ENCODE assay signal across 15 cellular contexts in genomic region chr2:148966432-148966758, GRCh38.
DNase-seq lines count a peak whose midpoint lies in the region; ATAC-seq and TF ChIP-seq lines count a peak whose summit lies in the region.
"Had no signal": no experiment of that assay in that cellular context is flagged by ENCODE, and none has a peak within 500 bp of the region (broad histone marks: within the 10 kb centered on the region; RNA-seq: fewer than 3 reads in every experiment).

No MANE protein-coding gene starts in this region.

- no peaks in the 10 kb centered on the region for H3K9me3 ChIP-seq in upper lobe of left lung
- H3K9me3 ChIP-seq: SK-N-SH had no signal

- DNase-seq in NCI-H1105 treated with DMSO at 0.1 percent for 48 hours (lab: John Stamatoyannopoulos, UW) (peak; percentile 66), NCI-H1105 (lab: John Stamatoyannopoulos, UW) (no peak), NCI-H2171 (lab: John Stamatoyannopoulos, UW) (peak; percentile 21), neural crest cell (ENCODE audit: low read depth, low spot score) (no peak), upper lobe of left lung (no peak), UCSD-AML1 (lab: John Stamatoyannopoulos, UW; ENCODE audit: unreplicated experiment) (no peak), NCI-H2029 (lab: John Stamatoyannopoulos, UW) (no peak), NCI-H2227 treated with DMSO at 0.1 percent for 48 hours (lab: John Stamatoyannopoulos, UW) (no peak)
- DNase-seq: EL, NCI-H146, SK-N-SH, T-helper 2 cell had no signal

- no peak overlapping the region for H3K4me3 Mint-ChIP-seq in neural crest cell
- H3K4me3 Mint-ChIP-seq: CD14-positive monocyte had no signal

- 72 to 90% methylated on average over 1 of the region's 1 CpG for WGBS in upper lobe of left lung, 2 donors

- peaks cover 15% of the 10 kb centered on the region for H3K4me1 Mint-ChIP-seq in neural crest cell

- peaks cover 0 to 16% (median 10%) of the 10 kb centered on the region in 4 donors for H3K4me1 ChIP-seq in upper lobe of left lung

- H3K27ac ChIP-seq in upper lobe of left lung, result no peak overlapping the region

- TF ChIP-seq EP300 in upper lobe of left lung (IDR thresholded peaks at IDR 0.05), result no peak

- no peaks in the 10 kb centered on the region for H3K27me3 ChIP-seq in upper lobe of left lung

- ATAC-seq in upper lobe of left lung (ENCODE audit: low FRiP score in 2 of 2), result no peak
- ATAC-seq: Panc1 had no signal

- no peak for TF ChIP-seq POLR2A in upper lobe of left lung (IDR thresholded peaks at IDR 0.05)

- H3K4me3 ChIP-seq in upper lobe of left lung, result no peak overlapping the region
- H3K4me3 ChIP-seq: GM12878 had no signal

- no peaks in the 10 kb centered on the region for H3K36me3 ChIP-seq in upper lobe of left lung

- no peaks in the 10 kb centered on the region for H3K27me3 Mint-ChIP-seq in neural crest cell (ENCODE audit: low read depth)

- TF ChIP-seq CTCF in neural crest cell (conservative IDR thresholded peaks at IDR 0.05) (no peak), upper lobe of left lung (IDR thresholded peaks at IDR 0.05) (no peak)

- no peaks in the 10 kb centered on the region for H3K9me3 Mint-ChIP-seq in neural crest cell

- peak overlapping the region; percentile 23 for H3K27ac Mint-ChIP-seq in neural crest cell (ENCODE audit: unreplicated experiment)

- H3K36me3 Mint-ChIP-seq in neural crest cell (ENCODE audit: low read depth), result peaks cover 23% of the 10 kb centered on the region
- H3K36me3 Mint-ChIP-seq: CD14-positive monocyte had no signal

Comparison
In these comparisons a context has a peak if more than half of its experiments do, and no peak if none do; other contexts are left out.
1. DNase-seq: peak in NCI-H1105 treated with DMSO at 0.1 percent for 48 hours (single experiment) and NCI-H2171 (single experiment); none in NCI-H1105 (single experiment), neural crest cell (single experiment), upper lobe of left lung (0 of 2), UCSD-AML1 (single experiment), NCI-H2029 (single experiment) and NCI-H2227 treated with DMSO at 0.1 percent for 48 hours (single experiment).